Comparison of ENCODE assay signal across 17 cellular contexts in genomic region chr1:238681451-238681850, GRCh38.
DNase-seq lines count a peak whose midpoint lies in the region; ATAC-seq and TF ChIP-seq lines count a peak whose summit lies in the region.
"Had no signal": no experiment of that assay in that cellular context is flagged by ENCODE, and none has a peak within 500 bp of the region (broad histone marks: within the 10 kb centered on the region; RNA-seq: fewer than 3 reads in every experiment).

No MANE protein-coding gene starts in this region.

- CTCF ChIA-PET in mammary epithelial cell (lab: Charles Lee; ENCODE audit: low non-redundant PET): no interaction called here

- in situ Hi-C loops in mammary epithelial cell (cut with MboI; ENCODE audit: low sequenced_read_pairs in 2 of 2): no loop called here

- no peak overlapping the region for H3K4me3 ChIP-seq in BLaER1 treated with 17β-estradiol and CSF1 and Interleukin-3, amounts not matched to agents 10 nM and 100 nM
- H3K4me3 ChIP-seq in mammary epithelial cell (replicated peaks in 1 of 3; ENCODE audit: insufficient read depth in 1 of 3, low read depth in 2 of 3, low read length in 3 of 3) (no peak overlapping the region), skeletal muscle cell (ENCODE audit: low read depth, low read length) (no peak overlapping the region)
- H3K4me3 ChIP-seq: A549 had no signal

- H3K79me2 ChIP-seq in mammary epithelial cell (ENCODE audit: insufficient read depth, low read length): no peaks in the 10 kb centered on the region

- no peaks in the 10 kb centered on the region for H3K27me3 ChIP-seq in BLaER1 treated with 17β-estradiol and CSF1 and Interleukin-3, amounts not matched to agents 10 nM and 100 nM
- no peaks in the 10 kb centered on the region for H3K27me3 ChIP-seq in mammary epithelial cell (ENCODE audit: insufficient read depth, low read length)

- H3K36me3 ChIP-seq in BLaER1 treated with 17β-estradiol and CSF1 and Interleukin-3, amounts not matched to agents 10 nM and 100 nM: no peaks in the 10 kb centered on the region
- no peaks in the 10 kb centered on the region for H3K36me3 ChIP-seq in mammary epithelial cell (ENCODE audit: insufficient read depth, low read length)

- H4K20me1 ChIP-seq in BLaER1 treated with 17β-estradiol and CSF1 and Interleukin-3, amounts not matched to agents 10 nM and 100 nM: no peaks in the 10 kb centered on the region
- H4K20me1 ChIP-seq in mammary epithelial cell (ENCODE audit: insufficient read depth, low read length): no peaks in the 10 kb centered on the region

- dilution Hi-C loops in mammary epithelial cell (cut with HindIII; ENCODE audit: low sequenced_read_pairs): no loop called here

- peaks cover 0 to 8% (median 0%) of the 10 kb centered on the region in 11 experiments; a peak in 4 of 22 replicates for H3K9me3 ChIP-seq in BLaER1 treated with 17β-estradiol and CSF1 and Interleukin-3, amounts not matched to agents 10 nM and 100 nM (replicated peaks in 1 of 11)
- no peaks in the 10 kb centered on the region for H3K9me3 ChIP-seq in mammary epithelial cell (replicated peaks; ENCODE audit: insufficient read depth, low read length)
- H3K9me3 ChIP-seq: A549 had no signal

- intact Hi-C loops in mammary epithelial cell (cut with micrococcal nuclease): no loop called here

- peaks cover 0 to 11% (median 0%) of the 10 kb centered on the region in 10 experiments; a peak in 4 of 20 replicates for H3K4me1 ChIP-seq in BLaER1 treated with 17β-estradiol and CSF1 and Interleukin-3, amounts not matched to agents 10 nM and 100 nM
- no peaks in the 10 kb centered on the region for H3K4me1 ChIP-seq in mammary epithelial cell (ENCODE audit: insufficient read depth, low read length)
- H3K4me1 ChIP-seq: A549 had no signal

- peak overlapping the region; percentile 71 for H2AFZ ChIP-seq in mammary epithelial cell (ENCODE audit: low read depth, low read length)

- no peak for ATAC-seq in GM19023 (IDR thresholded peaks at IDR 0.05; ENCODE audit: unreplicated experiment)
- ATAC-seq: A549 had no signal

- BruUV-seq in mammary epithelial cell (replicated peaks; lab: Mats Ljungman, UMichigan): no TSS peak

- WGBS in mammary epithelial cell (ENCODE audit: low coverage, missing lambda C conversion rate): 93% methylated on average over 4 of the region's 4 CpGs

- DNase-seq in HT1080 (ENCODE audit: low read depth): peak; percentile 39
- DNase-seq in mammary epithelial cell: no peak
- peak; percentile 76 for DNase-seq in skeletal muscle cell (ENCODE audit: low read depth)
- no peak for DNase-seq in NCI-H345 (lab: John Stamatoyannopoulos, UW)
- no peak for DNase-seq in NCI-H2029 treated with DMSO at 0.1 percent for 48 hours (lab: John Stamatoyannopoulos, UW)
- DNase-seq: Calu3; CD4-positive, alpha-beta T cell; GF-D8; GOT3; Kasumi-1; NCI-H1417; NCI-H1930; NCI-H2171 treated with DMSO at 0.1 percent for 48 hours; NCI-H524 had no signal

- H3K9ac ChIP-seq in BLaER1 treated with 17β-estradiol and CSF1 and Interleukin-3, amounts not matched to agents 10 nM and 100 nM: no peak overlapping the region
- no peak overlapping the region for H3K9ac ChIP-seq in mammary epithelial cell (ENCODE audit: insufficient read depth, low read length)

- H3K4me2 ChIP-seq in BLaER1 treated with 17β-estradiol and CSF1 and Interleukin-3, amounts not matched to agents 10 nM and 100 nM: peak overlapping the region in 6 of 11 experiments; percentile 6 to 47 (median 28); a peak in 5 of 22 replicates
- H3K4me2 ChIP-seq in mammary epithelial cell (ENCODE audit: insufficient read depth, low read depth, low read length): no peak overlapping the region
- H3K4me2 ChIP-seq: A549 had no signal

- TF ChIP-seq CTCF in mammary epithelial cell (conservative IDR thresholded peaks at IDR 0.05 in 1 of 2, IDR thresholded peaks at IDR 0.05 in 1 of 2; ENCODE audit: extremely low read depth in 1 of 2, insufficient read depth in 1 of 2, low read depth in 1 of 2, low read length in 2 of 2): no peak

- H3K27ac ChIP-seq in BLaER1 treated with 17β-estradiol and CSF1 and Interleukin-3, amounts not matched to agents 10 nM and 100 nM: no peak overlapping the region
- peak overlapping the region; percentile 48 for H3K27ac ChIP-seq in mammary epithelial cell (ENCODE audit: insufficient read depth, low read depth, low read length)
- H3K27ac ChIP-seq: A549 had no signal

Comparison
In these comparisons a context has a peak if more than half of its experiments do, and no peak if none do; other contexts are left out.
1. DNase-seq: peak in HT1080 (single experiment) and skeletal muscle cell (single experiment); none in mammary epithelial cell (single experiment), NCI-H345 (single experiment) and NCI-H2029 treated with DMSO at 0.1 percent for 48 hours (single experiment).